ENCODE assay signal across 13 cellular contexts in genomic region chr4:152351080-152351479, GRCh38.
DNase-seq lines count a peak whose midpoint lies in the region; ATAC-seq and TF ChIP-seq lines count a peak whose summit lies in the region.
"Had no signal": no experiment of that assay in that cellular context is flagged by ENCODE, and none has a peak within 500 bp of the region (broad histone marks: within the 10 kb centered on the region; RNA-seq: fewer than 3 reads in every experiment).

No MANE protein-coding gene starts in this region.

- H3K27me3 ChIP-seq in RWPE2 (ENCODE audit: insufficient read depth, poor library complexity, severe bottlenecking) (no peaks in the 10 kb centered on the region), skeletal muscle satellite cell (ENCODE audit: control insufficient read depth, insufficient read depth, low read length) (no peaks in the 10 kb centered on the region)
- H3K27me3 ChIP-seq: SJSA1 had no signal

- H3K27me3 Mint-ChIP-seq in stimulated activated memory B cell treated with anti-CD40 and anti-IgM and Interleukin-4, amounts not matched to agents 10 μg/mL and 1 μg/mL and 100 μg/mL, for 72 hours, result no peaks in the 10 kb centered on the region
- no peaks in the 10 kb centered on the region for H3K27me3 Mint-ChIP-seq in activated naive CD4-positive, alpha-beta T cell treated with anti-CD3 and anti-CD28 coated beads for 36 hours (ENCODE audit: low read depth)

- no peaks in the 10 kb centered on the region for H3K9me3 Mint-ChIP-seq in stimulated activated memory B cell treated with anti-CD40 and anti-IgM and Interleukin-4, amounts not matched to agents 10 μg/mL and 1 μg/mL and 100 μg/mL, for 72 hours
- H3K9me3 Mint-ChIP-seq in activated naive CD4-positive, alpha-beta T cell treated with anti-CD3 and anti-CD28 coated beads for 36 hours, result no peaks in the 10 kb centered on the region

- H3K27ac ChIP-seq in RWPE2 (ENCODE audit: poor library complexity, severe bottlenecking), result peak overlapping the region; percentile 88
- H3K27ac ChIP-seq: SJSA1, VCaP had no signal

- peak; percentile 63 for DNase-seq in DMS153 treated with DMSO at 0.1 percent for 48 hours (lab: John Stamatoyannopoulos, UW; ENCODE audit: unreplicated experiment)
- no peak for DNase-seq in DMS153 (lab: John Stamatoyannopoulos, UW)
- DNase-seq in RWPE2 (ENCODE audit: low spot score), result no peak
- DNase-seq in fibroblast of mammary gland (ENCODE audit: low read depth), result no peak
- DNase-seq in T-helper 2 cell, result no peak
- no peak for DNase-seq in activated naive CD4-positive, alpha-beta T cell treated with anti-CD3 and anti-CD28 coated beads for 36 hours
- DNase-seq: activated T-cell treated with anti-CD3 and anti-CD28 coated beads, Interleukin-2, amount 50 U/mL, for 1 hour; NCI-H510A; posterior cingulate gyrus had no signal

- TF ChIP-seq CTCF in RWPE2 (IDR thresholded peaks at IDR 0.05; ENCODE audit: poor library complexity, severe bottlenecking) (no peak), fibroblast of mammary gland (conservative IDR thresholded peaks at IDR 0.05; ENCODE audit: control insufficient read depth, insufficient read depth, low read depth, low read length) (no peak)

- CTCF ChIA-PET in activated naive CD4-positive, alpha-beta T cell treated with anti-CD3 and anti-CD28 coated beads for 36 hours (lab: Charles Lee), result interaction anchor here (1.1 kb wide), 1 partner anchor 150 kb away, joined by 3 read pairs; no protein-coding TSS in a partner anchor

- no peak overlapping the region for H3K4me3 Mint-ChIP-seq in stimulated activated memory B cell treated with anti-CD40 and anti-IgM and Interleukin-4, amounts not matched to agents 10 μg/mL and 1 μg/mL and 100 μg/mL, for 72 hours
- H3K4me3 Mint-ChIP-seq in activated naive CD4-positive, alpha-beta T cell treated with anti-CD3 and anti-CD28 coated beads for 36 hours, result no peak overlapping the region

- H3K4me1 Mint-ChIP-seq in stimulated activated memory B cell treated with anti-CD40 and anti-IgM and Interleukin-4, amounts not matched to agents 10 μg/mL and 1 μg/mL and 100 μg/mL, for 72 hours, result peaks cover 25% of the 10 kb centered on the region
- peaks cover 18% of the 10 kb centered on the region for H3K4me1 Mint-ChIP-seq in activated naive CD4-positive, alpha-beta T cell treated with anti-CD3 and anti-CD28 coated beads for 36 hours (ENCODE audit: low read depth)

- intact Hi-C loops in activated naive CD4-positive, alpha-beta T cell treated with anti-CD3 and anti-CD28 coated beads for 36 hours (cut with micrococcal nuclease), result no loop called here

- H3K4me3 ChIP-seq in RWPE2 (ENCODE audit: severe bottlenecking), result peak overlapping the region; percentile 38
- H3K4me3 ChIP-seq in fibroblast of mammary gland (ENCODE audit: control insufficient read depth, low read depth, low read length), result peak overlapping the region; percentile 81
- H3K4me3 ChIP-seq in skeletal muscle satellite cell (ENCODE audit: low read length), result no peak overlapping the region
- H3K4me3 ChIP-seq: SJSA1 had no signal

- no peak overlapping the region for H3K9ac ChIP-seq in skeletal muscle satellite cell (ENCODE audit: low read depth, low read length)

- H3K36me3 ChIP-seq in RWPE2 (ENCODE audit: low read depth) (peaks cover 16% of the 10 kb centered on the region), skeletal muscle satellite cell (ENCODE audit: insufficient read depth, low read length) (no peaks in the 10 kb centered on the region)
- H3K36me3 ChIP-seq: SJSA1 had no signal

- ATAC-seq in RWPE2 (ENCODE audit: low read depth), result no peak
- ATAC-seq in stimulated activated memory B cell treated with anti-CD40 and anti-IgM and Interleukin-4, amounts not matched to agents 10 μg/mL and 1 μg/mL and 100 μg/mL, for 72 hours, result no peak

- peak overlapping the region; percentile 83 for H3K4me2 ChIP-seq in skeletal muscle satellite cell (ENCODE audit: low read length)

- H3K4me1 ChIP-seq in RWPE2 (ENCODE audit: insufficient read depth, poor library complexity, severe bottlenecking) (peaks cover 31% of the 10 kb centered on the region), skeletal muscle satellite cell (ENCODE audit: control insufficient read depth, insufficient read depth, low read length) (peaks cover 11% of the 10 kb centered on the region)

- no peak overlapping the region for H3K27ac Mint-ChIP-seq in stimulated activated memory B cell treated with anti-CD40 and anti-IgM and Interleukin-4, amounts not matched to agents 10 μg/mL and 1 μg/mL and 100 μg/mL, for 72 hours
- no peak overlapping the region for H3K27ac Mint-ChIP-seq in activated naive CD4-positive, alpha-beta T cell treated with anti-CD3 and anti-CD28 coated beads for 36 hours

- H3K9me3 ChIP-seq in RWPE2 (ENCODE audit: severe bottlenecking) (no peaks in the 10 kb centered on the region), skeletal muscle satellite cell (replicated peaks; ENCODE audit: low read length) (no peaks in the 10 kb centered on the region)
- H3K9me3 ChIP-seq: SJSA1 had no signal

- H3K36me3 Mint-ChIP-seq in stimulated activated memory B cell treated with anti-CD40 and anti-IgM and Interleukin-4, amounts not matched to agents 10 μg/mL and 1 μg/mL and 100 μg/mL, for 72 hours, result peaks cover 11% of the 10 kb centered on the region
- H3K36me3 Mint-ChIP-seq in activated naive CD4-positive, alpha-beta T cell treated with anti-CD3 and anti-CD28 coated beads for 36 hours (ENCODE audit: low read depth), result peaks cover 3% of the 10 kb centered on the region
